8 cellular contexts compared by ENCODE assay signal in genomic region chr16:3158498-3159314, GRCh38. TPM values are rescaled to one million over a fixed set of nuclear protein-coding genes. Genes with fewer than 3 reads are reported as not detected.
DNase-seq lines count a peak whose midpoint lies in the region; ATAC-seq and TF ChIP-seq lines count a peak whose summit lies in the region.

No MANE protein-coding gene starts in this region.

- peak overlapping the region; percentile 91 for H3K4me3 Mint-ChIP-seq in HFFc6
- H3K4me3 Mint-ChIP-seq in central memory CD8-positive, alpha-beta T cell = peak overlapping the region; percentile 92

- H2AFZ ChIP-seq in DND-41 (ENCODE audit: low read depth, low read length) = peak overlapping the region; percentile 95

- peak overlapping the region; percentile 75 for H3K27ac ChIP-seq in DND-41 (ENCODE audit: low read length)

- H3K27ac Mint-ChIP-seq in HFFc6 = peak overlapping the region; percentile 96
- peak overlapping the region; percentile 100 for H3K27ac Mint-ChIP-seq in central memory CD8-positive, alpha-beta T cell (ENCODE audit: low read depth)

- no peaks in the 10 kb centered on the region for H3K79me2 ChIP-seq in DND-41 (ENCODE audit: insufficient read depth, low read length)

- H3K27me3 ChIP-seq in DND-41 (ENCODE audit: insufficient read depth, low read length, poor library complexity) (no peaks in the 10 kb centered on the region), kidney epithelial cell (ENCODE audit: control insufficient read depth, insufficient read depth, low read length) (no peaks in the 10 kb centered on the region)

- ATAC-seq in DND-41 (ENCODE audit: insufficient read depth, low read depth) (peak; percentile 93), HG03139 (IDR thresholded peaks at IDR 0.05; ENCODE audit: unreplicated experiment) (no peak)
- ATAC-seq in activated CD4-positive, CD25-positive, alpha-beta regulatory T cell treated with anti-CD3 and anti-CD28 coated beads, Interleukin-2, amount 50 U/mL, for 24 hours = peak; percentile 81 to 84
- ATAC-seq in central memory CD8-positive, alpha-beta T cell (replicated peaks; ENCODE audit: extremely low read depth, poor library complexity, severe bottlenecking) = peak; percentile 89

- H3K4me2 ChIP-seq in DND-41 (ENCODE audit: insufficient read depth, low read length) = peak overlapping the region; percentile 96

- peaks cover 14% of the 10 kb centered on the region for H3K4me1 Mint-ChIP-seq in HFFc6 (ENCODE audit: low read depth)
- peaks cover 23% of the 10 kb centered on the region for H3K4me1 Mint-ChIP-seq in central memory CD8-positive, alpha-beta T cell

- H3K9ac ChIP-seq in DND-41 (ENCODE audit: low read depth, low read length) = peak overlapping the region; percentile 70

- H3K4me1 ChIP-seq in DND-41 (ENCODE audit: insufficient read depth, low read length) = peaks cover 24% of the 10 kb centered on the region

- H3K36me3 ChIP-seq in DND-41 (ENCODE audit: insufficient read depth, low read length) (no peaks in the 10 kb centered on the region), kidney epithelial cell (ENCODE audit: control insufficient read depth, insufficient read depth, low read length) (no peaks in the 10 kb centered on the region)

- no peak for TF ChIP-seq CTCF in DND-41 (IDR thresholded peaks at IDR 0.05; ENCODE audit: borderline replicate concordance, extremely low read depth, low read length, poor library complexity, severe bottlenecking)
- TF ChIP-seq CTCF in HFFc6 (IDR thresholded peaks at IDR 0.05) = no peak
- no peak for TF ChIP-seq CTCF in kidney epithelial cell (IDR thresholded peaks at IDR 0.05; ENCODE audit: insufficient read depth, low read length, poor library complexity, severe bottlenecking)

- DNase-seq in DND-41 (peak; percentile 91), HFFc6 (peak; percentile 83), NCI-H2227 (lab: John Stamatoyannopoulos, UW; ENCODE audit: unreplicated experiment) (peak; percentile 85), kidney epithelial cell (ENCODE audit: low read depth) (peak; percentile 42)
- DNase-seq in central memory CD8-positive, alpha-beta T cell (ENCODE audit: low spot score in 2 of 2) = peak; percentile 92 to 94
- peak; percentile 76 to 80 for DNase-seq in stimulated activated CD4-positive, alpha-beta T cell treated with anti-CD3 and anti-CD28 coated beads, Interleukin-15, amount 100 ng/mL, for 48 hours (ENCODE audit: low read depth in 2 of 2)

- H3K36me3 Mint-ChIP-seq in HFFc6 (ENCODE audit: low read depth) = no peaks in the 10 kb centered on the region
- peaks cover 51% of the 10 kb centered on the region for H3K36me3 Mint-ChIP-seq in central memory CD8-positive, alpha-beta T cell (ENCODE audit: insufficient read depth)

- no peaks in the 10 kb centered on the region; the same call in 1 of the 2 replicates for H4K20me1 ChIP-seq in DND-41 (ENCODE audit: insufficient read depth, low read length)

- H3K9me3 ChIP-seq in DND-41 (ENCODE audit: insufficient read depth, low read length, severe bottlenecking) = no peaks in the 10 kb centered on the region

- H3K4me3 ChIP-seq in DND-41 (ENCODE audit: low read depth in 1 of 2, low read length in 2 of 2) (peak overlapping the region; percentile 55 to 74), kidney epithelial cell (ENCODE audit: low read depth, low read length) (peak overlapping the region; percentile 68)

- H3K27me3 Mint-ChIP-seq in HFFc6 (ENCODE audit: insufficient read depth) = peaks cover 11% of the 10 kb centered on the region
- no peaks in the 10 kb centered on the region for H3K27me3 Mint-ChIP-seq in central memory CD8-positive, alpha-beta T cell

- H3K9me3 Mint-ChIP-seq in HFFc6 = no peaks in the 10 kb centered on the region
- peaks cover 6% of the 10 kb centered on the region for H3K9me3 Mint-ChIP-seq in central memory CD8-positive, alpha-beta T cell

RNA-seq across cellular contexts. Expression of gene ZNF213, which starts 23.9 kb away (rescaled TPM):
- total RNA-seq in HFFc6 (2021; fragmentation: NEBNext Ultra II Directional; extraction: Animal tissue kit (Norgen Biotek cat#: 25700)) = 1 to 10 TPM; 5.9 to 7.3 (median 6.9) TPM
- total RNA-seq in kidney epithelial cell = 13.7 and 16.6 TPM in 2 replicates

RNA-seq across cellular contexts. Expression of gene OR1F1, which starts 29.3 kb away (rescaled TPM):
- total RNA-seq in HFFc6 (2021; fragmentation: NEBNext Ultra II Directional; extraction: Animal tissue kit (Norgen Biotek cat#: 25700)) = not detected
- total RNA-seq in kidney epithelial cell = not detected in 2 replicates

RNA-seq across cellular contexts. Expression of gene ZNF205, which starts 46.3 kb away (rescaled TPM):
- 10 to 100 TPM in 2 of 6 experiments, 1 to 10 TPM in 4; 7.6 to 10.2 (median 9.5) TPM for total RNA-seq in HFFc6 (2021; fragmentation: NEBNext Ultra II Directional; extraction: Animal tissue kit (Norgen Biotek cat#: 25700))
- 25.1 and 27.9 TPM in 2 replicates for total RNA-seq in kidney epithelial cell

RNA-seq across cellular contexts. Expression of gene ZSCAN10, which starts 59.6 kb away (rescaled TPM):
- not detected for total RNA-seq in HFFc6 (2021; fragmentation: NEBNext Ultra II Directional; extraction: Animal tissue kit (Norgen Biotek cat#: 25700))
- not detected in 2 replicates for total RNA-seq in kidney epithelial cell

Comparison
In these comparisons a context has a peak if more than half of its experiments do, and no peak if none do; other contexts are left out.
1. DNase-seq: peak in every context shown above with its lines; median percentile 93 in central memory CD8-positive, alpha-beta T cell; 91 in DND-41; 85 in NCI-H2227; 83 in HFFc6; 78 in stimulated activated CD4-positive, alpha-beta T cell treated with anti-CD3 and anti-CD28 coated beads, Interleukin-15, amount 100 ng/mL, for 48 hours; 42 in kidney epithelial cell.